25 cellular contexts compared by ENCODE assay signal in genomic region chr2:187126247-187127005, GRCh38.
"Had no signal": no experiment of that assay in that cellular context is flagged by ENCODE, and none has a peak within 500 bp of the region (broad histone marks: within the 10 kb centered on the region; RNA-seq: fewer than 3 reads in every experiment).

No MANE protein-coding gene starts in this region.

- H3K27ac Mint-ChIP-seq: memory B cell; natural killer cell; stimulated activated memory B cell treated with anti-CD40 and anti-IgM and Interleukin-4, amounts not matched to agents 10 μg/mL and 1 μg/mL and 100 μg/mL, for 72 hours had no signal

- H3K4me3 Mint-ChIP-seq: memory B cell; natural killer cell; stimulated activated memory B cell treated with anti-CD40 and anti-IgM and Interleukin-4, amounts not matched to agents 10 μg/mL and 1 μg/mL and 100 μg/mL, for 72 hours had no signal

- DNase-seq: dermis blood vessel endothelial cell; effector memory CD4-positive, alpha-beta T cell; foreskin fibroblast; gastrocnemius medialis; heart left ventricle; kidney; natural killer cell; nucleus accumbens; spleen; stimulated activated CD4-positive, alpha-beta T cell treated with anti-CD3 and anti-CD28 coated beads, Interleukin-4, amount 100 ng/mL, for 4 hours; stimulated activated naive CD8-positive, alpha-beta T cell treated with anti-CD3 and anti-CD28 coated beads, Interleukin-15, Interleukin-2, amounts not matched to agents 100 U/mL and 50 U/mL, for 24 hours; substantia nigra; testis; tibial artery; upper lobe of left lung; uterus had no signal

- H3K27me3 Mint-ChIP-seq: memory B cell; stimulated activated memory B cell treated with anti-CD40 and anti-IgM and Interleukin-4, amounts not matched to agents 10 μg/mL and 1 μg/mL and 100 μg/mL, for 72 hours had no signal

- H3K27me3 ChIP-seq: gastrocnemius medialis, heart left ventricle, hepatocyte, right atrium auricular region, spleen, testis, tibial artery, upper lobe of left lung, uterus had no signal

- H3K4me1 Mint-ChIP-seq: memory B cell; natural killer cell; stimulated activated memory B cell treated with anti-CD40 and anti-IgM and Interleukin-4, amounts not matched to agents 10 μg/mL and 1 μg/mL and 100 μg/mL, for 72 hours had no signal

- H3K36me3 ChIP-seq: gastrocnemius medialis, heart left ventricle, prostate gland, right atrium auricular region, spleen, tibial artery, upper lobe of left lung, uterus had no signal

- H3K79me2 ChIP-seq: hepatocyte had no signal

- H3K4me3 ChIP-seq: coronary artery, gastrocnemius medialis, heart left ventricle, hepatocyte, lung, prostate gland, right atrium auricular region, skin epidermis, spleen, testis, tibial artery, upper lobe of left lung, uterus had no signal

- H2AFZ ChIP-seq: hepatocyte had no signal

- H3K36me3 Mint-ChIP-seq: memory B cell; natural killer cell; stimulated activated memory B cell treated with anti-CD40 and anti-IgM and Interleukin-4, amounts not matched to agents 10 μg/mL and 1 μg/mL and 100 μg/mL, for 72 hours had no signal

- H3K9me3 Mint-ChIP-seq: stimulated activated memory B cell treated with anti-CD40 and anti-IgM and Interleukin-4, amounts not matched to agents 10 μg/mL and 1 μg/mL and 100 μg/mL, for 72 hours had no signal

- H3K9me3 ChIP-seq: gastrocnemius medialis, prostate gland, right atrium auricular region, spleen, testis, tibial artery, upper lobe of left lung, uterus had no signal

- H3K27ac ChIP-seq: coronary artery, gastrocnemius medialis, heart left ventricle, hepatocyte, prostate gland, right atrium auricular region, skin epidermis, spleen, testis, tibial artery, uterus had no signal

- ATAC-seq: gastrocnemius medialis; heart left ventricle; left lobe of liver; natural killer cell; stimulated activated memory B cell treated with anti-CD40 and anti-IgM and Interleukin-4, amounts not matched to agents 10 μg/mL and 1 μg/mL and 100 μg/mL, for 72 hours; stimulated activated naive CD8-positive, alpha-beta T cell treated with anti-CD3 and anti-CD28 coated beads, Interleukin-15, Interleukin-2, amounts not matched to agents 100 U/mL and 50 U/mL, for 24 hours had no signal

- H3K4me1 ChIP-seq: gastrocnemius medialis, heart left ventricle, prostate gland, right atrium auricular region, spleen, testis, upper lobe of left lung, uterus had no signal
